ENCODE assay signal across 8 cellular contexts in the genomic region with DNA sequence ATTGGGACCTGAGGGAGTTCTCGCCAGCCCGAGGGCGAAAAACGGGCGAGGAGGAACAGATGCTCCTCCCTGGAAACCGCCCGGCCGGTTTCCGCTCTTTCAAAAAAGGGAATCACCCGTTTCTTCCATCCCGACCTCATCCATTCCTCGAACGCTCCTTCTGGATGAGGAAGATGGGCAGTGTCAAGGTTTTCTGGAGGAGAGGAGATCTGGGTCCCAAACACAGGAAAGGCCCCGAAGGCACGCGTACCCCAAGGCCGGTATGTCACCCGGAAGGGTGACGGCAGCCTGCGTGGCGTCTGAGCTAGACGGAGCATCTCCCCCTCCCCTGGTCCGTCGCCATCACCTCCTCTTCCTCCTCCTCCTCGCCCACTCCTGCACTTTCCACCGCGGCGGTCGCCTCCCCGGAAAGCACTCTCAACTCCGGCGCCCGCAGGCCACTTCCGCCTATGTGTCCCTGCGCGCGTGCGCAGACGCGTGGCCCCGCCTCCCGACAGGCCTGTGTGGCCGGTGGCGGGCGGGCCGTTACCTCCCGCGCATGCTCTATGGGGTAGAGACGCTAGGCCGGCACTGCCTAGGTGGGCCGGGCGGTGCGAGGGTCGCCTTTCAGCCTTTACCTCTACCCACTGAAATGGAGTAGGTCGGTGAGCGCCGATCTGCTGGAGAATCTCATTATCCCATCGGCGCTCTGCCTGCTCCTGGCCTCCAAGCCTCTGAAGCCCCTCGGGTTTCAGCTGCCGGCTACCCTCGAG. TPM values are rescaled to one million over a fixed set of nuclear protein-coding genes. Genes with fewer than 3 reads are reported as not detected.
DNase-seq lines count a peak whose midpoint lies in the region; ATAC-seq and TF ChIP-seq lines count a peak whose summit lies in the region.

A gene (minus strand): TSS at position 453 of the 752 bp plus-strand sequence.

- intact Hi-C loops in vagina (cut with DNase I) = no loop called here

- no peaks in the 10 kb centered on the region for H3K27me3 ChIP-seq in rectal smooth muscle tissue (ENCODE audit: control insufficient read depth, insufficient read depth, low read length)
- no peaks in the 10 kb centered on the region for H3K27me3 ChIP-seq in vagina

- no peaks in the 10 kb centered on the region for H3K9me3 ChIP-seq in vagina

- TF ChIP-seq POLR2A in vagina (IDR thresholded peaks at IDR 0.05) = peak in 1 of 2 donors; percentile 74

- H3K36me3 ChIP-seq in rectal smooth muscle tissue (ENCODE audit: control insufficient read depth, insufficient read depth, low read length) (no peaks in the 10 kb centered on the region), vagina (no peaks in the 10 kb centered on the region)

- in situ Hi-C loops in astrocyte of the cerebellum (cut with HindIII; ENCODE audit: low sequenced_read_pairs) = no loop called here

- H3K4me3 ChIP-seq in astrocyte of the cerebellum (ENCODE audit: low read depth, low read length) = peak within 1 kb of the TSS; percentile 100
- H3K4me3 ChIP-seq in rectal smooth muscle tissue (ENCODE audit: low read length) = peak within 1 kb of the TSS; percentile 90
- peak within 1 kb of the TSS; percentile 86 to 96 for H3K4me3 ChIP-seq in vagina

- ATAC-seq in GM18511 (IDR thresholded peaks at IDR 0.05; ENCODE audit: unreplicated experiment) (peak; percentile 96), HG03025 (IDR thresholded peaks at IDR 0.05; ENCODE audit: low FRiP score, unreplicated experiment) (peak; percentile 97)

- DNase-seq in NCI-H2029 treated with DMSO at 0.1 percent for 48 hours (lab: John Stamatoyannopoulos, UW) = peak; percentile 93
- DNase-seq in T-helper 22 cell (ENCODE audit: low read depth) = peak; percentile 92
- DNase-seq in astrocyte of the cerebellum (ENCODE audit: low read depth) = peak; percentile 76
- peak; percentile 89 for DNase-seq in hepatic stellate cell (ENCODE audit: low spot score)
- DNase-seq in vagina (ENCODE audit: extremely low spot score in 2 of 2) = peak in 1 of 2 donors; percentile 91

- peak within 1 kb of the TSS; percentile 91 for H3K9ac ChIP-seq in rectal smooth muscle tissue (ENCODE audit: low read length)

- TF ChIP-seq CTCF in astrocyte of the cerebellum (IDR thresholded peaks at IDR 0.05; ENCODE audit: low read depth, low read length, missing control alignments) (no peak), vagina (IDR thresholded peaks at IDR 0.05) (no peak)

- peak within 1 kb of the TSS; percentile 81 for H3K27ac ChIP-seq in rectal smooth muscle tissue (ENCODE audit: low read depth, low read length)
- H3K27ac ChIP-seq in vagina = peak within 1 kb of the TSS; percentile 78

- H3K4me1 ChIP-seq in rectal smooth muscle tissue (ENCODE audit: control insufficient read depth, insufficient read depth, low read length) = peaks cover 3% of the 10 kb centered on the region
- H3K4me1 ChIP-seq in vagina = peaks cover 43% of the 10 kb centered on the region

RNA-seq across cellular contexts. Expression of the gene that starts here (rescaled TPM):
- total RNA-seq in vagina = 6.4 TPM
